8 cellular contexts compared by ENCODE assay signal in genomic region chr3:37967252-37967881, GRCh38. TPM values are rescaled to one million over a fixed set of nuclear protein-coding genes. Genes with fewer than 3 reads are reported as not detected.
DNase-seq lines count a peak whose midpoint lies in the region; ATAC-seq and TF ChIP-seq lines count a peak whose summit lies in the region.

No MANE protein-coding gene starts in this region.

- no peaks in the 10 kb centered on the region for H3K27me3 ChIP-seq in H7 (ENCODE audit: control insufficient read depth, insufficient read depth, low read length)

- H3K27me3 Mint-ChIP-seq in naive B cell: peaks cover 0 to 5% (median 0%) of the 10 kb centered on the region in 3 donors

- ATAC-seq in naive B cell (ENCODE audit: low read depth in 2 of 2) (peak; percentile 48 to 69), HG02759 (IDR thresholded peaks at IDR 0.05; ENCODE audit: unreplicated experiment) (no peak)
- ATAC-seq in stimulated activated naive CD8-positive, alpha-beta T cell treated with anti-CD3 and anti-CD28 coated beads, Interleukin-15, Interleukin-2, amounts not matched to agents 100 U/mL and 50 U/mL, for 24 hours: peak; percentile 81

- H3K4me3 ChIP-seq in H7 (ENCODE audit: insufficient read depth, low read depth, low read length) (no peak overlapping the region), epithelial cell of proximal tubule (ENCODE audit: low read depth, low read length) (no peak overlapping the region)

- DNase-seq in H7 (peak; percentile 88), NCI-H226 (peak; percentile 24), epithelial cell of proximal tubule (ENCODE audit: low read depth) (no peak), naive B cell (peak; percentile 20)
- DNase-seq in activated CD8-positive, alpha-beta memory T cell treated with anti-CD3 and anti-CD28 coated beads for 48 hours (ENCODE audit: low read depth in 2 of 3, low spot score in 2 of 3): peak in 2 of 3 experiments; percentile 26 to 29
- peak; percentile 72 for DNase-seq in stimulated activated naive CD8-positive, alpha-beta T cell treated with anti-CD3 and anti-CD28 coated beads, Interleukin-15, Interleukin-2, amounts not matched to agents 100 U/mL and 50 U/mL, for 24 hours

- H3K4me3 Mint-ChIP-seq in naive B cell: no peak overlapping the region

- H3K4me1 Mint-ChIP-seq in naive B cell: no peaks in the 10 kb centered on the region

- H3K27ac Mint-ChIP-seq in naive B cell: peak overlapping the region in 1 of 6 donors; percentile 88

- H3K9me3 Mint-ChIP-seq in naive B cell: no peaks in the 10 kb centered on the region

- peak; percentile 94 for TF ChIP-seq CTCF in GM12873 (IDR thresholded peaks at IDR 0.05; ENCODE audit: insufficient read depth, low read depth, low read length, missing control alignments)
- TF ChIP-seq CTCF in epithelial cell of proximal tubule (conservative IDR thresholded peaks at IDR 0.05; ENCODE audit: low read depth, low read length): peak; percentile 89

- no peaks in the 10 kb centered on the region for H3K36me3 Mint-ChIP-seq in naive B cell

- peaks cover 3% of the 10 kb centered on the region for H3K36me3 ChIP-seq in H7 (replicated peaks; ENCODE audit: control insufficient read depth, insufficient read depth, low read length)

RNA-seq across cellular contexts. Expression of gene VILL, which starts 23.2 kb away (rescaled TPM):
- 5.0 and 5.3 TPM in 2 replicates for total RNA-seq in H7 (2014; rRNA removed; shearing (Covaris generic))
- total RNA-seq in epithelial cell of proximal tubule: 5.3 and 6.1 TPM in 2 replicates
- 10 to 100 TPM in 4 of 6 donors, 1 to 10 TPM in 2; 8.4 to 17.8 (median 11.8) TPM for polyA plus RNA-seq in naive B cell (ENCODE audit: low read depth in 6 of 6)
